Comparison of ENCODE assay signal across 17 cellular contexts in genomic region chr5:82163459-82164108, GRCh38.
DNase-seq lines count a peak whose midpoint lies in the region; ATAC-seq and TF ChIP-seq lines count a peak whose summit lies in the region.
"Had no signal": no experiment of that assay in that cellular context is flagged by ENCODE, and none has a peak within 500 bp of the region (broad histone marks: within the 10 kb centered on the region; RNA-seq: fewer than 3 reads in every experiment).

No MANE protein-coding gene starts in this region.

- H3K27me3 ChIP-seq in fibroblast of lung (ENCODE audit: control insufficient read depth, insufficient read depth, low read length), result no peaks in the 10 kb centered on the region
- no peaks in the 10 kb centered on the region for H3K27me3 ChIP-seq in sigmoid colon
- no peaks in the 10 kb centered on the region for H3K27me3 ChIP-seq in H7 (ENCODE audit: control insufficient read depth, insufficient read depth, low read length)
- H3K27me3 ChIP-seq: heart left ventricle had no signal

- no peak overlapping the region for H2AFZ ChIP-seq in fibroblast of lung (ENCODE audit: low read length)

- TF ChIP-seq EP300 in sigmoid colon (IDR thresholded peaks at IDR 0.05), result no peak

- DNase-seq in ELR (ENCODE audit: low read depth), result peak; percentile 40
- DNase-seq in fibroblast of lung (ENCODE audit: low read depth in 2 of 2), result peak; percentile 52 to 61
- no peak for DNase-seq in sigmoid colon
- no peak for DNase-seq in H7
- DNase-seq in NCI-H82 (lab: John Stamatoyannopoulos, UW), result no peak
- DNase-seq in T-helper 1 cell, result no peak
- DNase-seq: activated naive CD4-positive, alpha-beta T cell treated with anti-CD3 and anti-CD28 coated beads, Interleukin-2, amount 10 ng/mL, durations not matched to agents 7 days and 5 days; heart left ventricle; NCI-H1417 treated with DMSO at 0.1 percent for 48 hours; NCI-H510A; nucleus accumbens; T-helper 9 cell had no signal

- no peak for ATAC-seq in HG02798 (IDR thresholded peaks at IDR 0.05; ENCODE audit: poor library complexity, unreplicated experiment)
- ATAC-seq: heart left ventricle, Panc1 had no signal

- peaks cover 8% of the 10 kb centered on the region for H3K4me1 ChIP-seq in fibroblast of lung (ENCODE audit: control insufficient read depth, extremely low read depth, insufficient read depth, low read length)
- H3K4me1 ChIP-seq in sigmoid colon, result peaks cover 0 to 32% (median 18%) of the 10 kb centered on the region in 4 donors

- H3K27ac ChIP-seq in VCaP, result peak overlapping the region; percentile 60
- no peak overlapping the region for H3K27ac ChIP-seq in fibroblast of lung (ENCODE audit: insufficient read depth, low read length)
- H3K27ac ChIP-seq in sigmoid colon, result peak overlapping the region in 3 of 4 donors; percentile 0 to 65 (median 60)
- H3K27ac ChIP-seq: C4-2B, coronary artery had no signal

- TF ChIP-seq POLR2A in sigmoid colon (IDR thresholded peaks at IDR 0.05), result no peak

- H3K9me3 ChIP-seq in fibroblast of lung (ENCODE audit: control insufficient read depth, insufficient read depth, low read depth, low read length) (no peaks in the 10 kb centered on the region), sigmoid colon (no peaks in the 10 kb centered on the region)
- H3K9me3 ChIP-seq: heart left ventricle had no signal

- intact Hi-C loops in sigmoid colon (cut with DNase I), result no loop called here

- TF ChIP-seq CTCF in VCaP (conservative IDR thresholded peaks at IDR 0.05), result no peak
- TF ChIP-seq CTCF in fibroblast of lung (conservative IDR thresholded peaks at IDR 0.05 in 1 of 2, IDR thresholded peaks at IDR 0.05 in 1 of 2; ENCODE audit: low read depth in 1 of 2, low read length in 2 of 2), result no peak
- no peak for TF ChIP-seq CTCF in sigmoid colon (IDR thresholded peaks at IDR 0.05)

- no peaks in the 10 kb centered on the region for H3K79me2 ChIP-seq in fibroblast of lung (ENCODE audit: control insufficient read depth, insufficient read depth, low read length)

- H3K9ac ChIP-seq in fibroblast of lung (ENCODE audit: insufficient read depth, low read length), result no peak overlapping the region

- H3K4me3 ChIP-seq in fibroblast of lung (replicated peaks in 1 of 4; ENCODE audit: control extremely low read depth in 1 of 4, insufficient read depth in 1 of 4, low read depth in 3 of 4, low read length in 4 of 4), result no peak overlapping the region
- H3K4me3 ChIP-seq in sigmoid colon, result no peak overlapping the region
- no peak overlapping the region for H3K4me3 ChIP-seq in H7 (ENCODE audit: insufficient read depth, low read depth, low read length)
- H3K4me3 ChIP-seq: coronary artery had no signal

- no peaks in the 10 kb centered on the region for H4K20me1 ChIP-seq in fibroblast of lung (ENCODE audit: control insufficient read depth, extremely low read depth, insufficient read depth, low read length)

- H3K4me2 ChIP-seq in fibroblast of lung (ENCODE audit: extremely low read depth, insufficient read depth, low read length), result peak overlapping the region; percentile 68

- H3K36me3 ChIP-seq in fibroblast of lung (ENCODE audit: control insufficient read depth, insufficient read depth, low read length) (no peaks in the 10 kb centered on the region), sigmoid colon (no peaks in the 10 kb centered on the region), H7 (replicated peaks; ENCODE audit: control insufficient read depth, insufficient read depth, low read length) (no peaks in the 10 kb centered on the region)
- H3K36me3 ChIP-seq: heart left ventricle had no signal

Comparison
In these comparisons a context has a peak if more than half of its experiments do, and no peak if none do; other contexts are left out.
1. DNase-seq: peak in ELR (single experiment) and fibroblast of lung (2 of 2); none in sigmoid colon (single experiment), H7 (single experiment), NCI-H82 (single experiment) and T-helper 1 cell (0 of 5).